In genomic region chr2:28160986-28161425, GRCh38 we compare ENCODE assay signal across 13 cellular contexts.
DNase-seq lines count a peak whose midpoint lies in the region; ATAC-seq, FAIRE-seq and TF ChIP-seq lines count a peak whose summit lies in the region.
"Had no signal": no experiment of that assay in that cellular context is flagged by ENCODE, and none has a peak within 500 bp of the region (broad histone marks: within the 10 kb centered on the region; RNA-seq: fewer than 3 reads in every experiment).

No MANE protein-coding gene starts in this region.

- no peak for TF ChIP-seq POLR2A in GM12891 (IDR thresholded peaks at IDR 0.05; ENCODE audit: low read depth, low read length)

- H3K27me3 ChIP-seq in psoas muscle (ENCODE audit: insufficient read depth in 3 of 3, low read length in 2 of 3) = no peaks in the 10 kb centered on the region

- ATAC-seq in psoas muscle (no peak), HG03457 (IDR thresholded peaks at IDR 0.05; ENCODE audit: unreplicated experiment) (no peak)

- TF ChIP-seq CTCF in AG10803 (conservative IDR thresholded peaks at IDR 0.05; ENCODE audit: low read length) (no peak), fibroblast of mammary gland (conservative IDR thresholded peaks at IDR 0.05; ENCODE audit: control insufficient read depth, insufficient read depth, low read depth, low read length) (no peak), psoas muscle (IDR thresholded peaks at IDR 0.05) (no peak)

- peaks cover 7% of the 10 kb centered on the region for H3K9me3 ChIP-seq in psoas muscle

- H3K36me3 ChIP-seq in psoas muscle (ENCODE audit: insufficient read depth in 1 of 2, low read depth in 1 of 2) = no peaks in the 10 kb centered on the region

- H3K4me1 ChIP-seq in psoas muscle = peaks cover 40% of the 10 kb centered on the region

- H3K4me3 ChIP-seq in AG10803 (ENCODE audit: low read length) = no peak overlapping the region
- no peak overlapping the region for H3K4me3 ChIP-seq in fibroblast of mammary gland (ENCODE audit: control insufficient read depth, low read depth, low read length)
- no peak overlapping the region for H3K4me3 ChIP-seq in psoas muscle

- 58 to 73% (median 65%) methylated on average over 3 of the region's 3 CpGs for WGBS in psoas muscle, 3 donors

- DNase-seq in AG10803 (ENCODE audit: low read depth) = peak; percentile 98
- DNase-seq in RPMI7951 (ENCODE audit: low read depth) = peak; percentile 93
- DNase-seq in fibroblast of mammary gland (ENCODE audit: low read depth) = peak; percentile 93
- DNase-seq in psoas muscle = no peak
- no peak for DNase-seq in NCI-H2196 treated with DMSO at 0.1 percent for 48 hours (lab: John Stamatoyannopoulos, UW; ENCODE audit: unreplicated experiment)
- DNase-seq in GM12891 (ENCODE audit: insufficient read length, low spot score) = no peak
- DNase-seq in NCI-H2171 treated with DMSO at 0.1 percent for 48 hours (lab: John Stamatoyannopoulos, UW) = no peak
- DNase-seq: MM.1S; NCI-H510A; stimulated activated CD8-positive, alpha-beta memory T cell treated with anti-CD3 and anti-CD28 coated beads, Interleukin-4, amount 100 ng/mL, for 48 hours had no signal

- intact Hi-C loops in psoas muscle (cut with DNase I) = loop anchor here (10.0 kb wide), 1 partner anchor 234 kb away; the partner anchor contains the start of gene FOSL2 (in 2 of the 2)

- no peak for FAIRE-seq in GM12891 (lab: Jason Lieb, UNC)
- FAIRE-seq: H1 had no signal

- H3K27ac ChIP-seq in psoas muscle = peak overlapping the region; percentile 43
- H3K27ac ChIP-seq: C4-2B had no signal

TF ChIP-seq in GM12891, 5 proteins besides CTCF, POLR2A, EP300 and RAD21:
- TF ChIP-seq SPI1 (IDR thresholded peaks at IDR 0.05; ENCODE audit: low read depth, low read length) (no peak), POU2F2 (IDR thresholded peaks at IDR 0.05; ENCODE audit: low read depth, low read length) (no peak), PAX5 (IDR thresholded peaks at IDR 0.05; ENCODE audit: insufficient read depth, low read length, severe bottlenecking) (no peak), POLR2AphosphoS5 (IDR thresholded peaks at IDR 0.05; ENCODE audit: low read depth, low read length) (no peak)

Comparison
In these comparisons a context has a peak if more than half of its experiments do, and no peak if none do; other contexts are left out.
1. DNase-seq: peak in AG10803 (single experiment), RPMI7951 (single experiment) and fibroblast of mammary gland (single experiment); none in psoas muscle (0 of 2), NCI-H2196 treated with DMSO at 0.1 percent for 48 hours (single experiment), GM12891 (single experiment) and NCI-H2171 treated with DMSO at 0.1 percent for 48 hours (single experiment).